2 cellular contexts compared by ENCODE assay signal in genomic region chr4:176896211-176896610, GRCh38.
TF ChIP-seq lines count a peak whose summit lies in the region.

No MANE protein-coding gene starts in this region.

TF ChIP-seq in IMR-90, 13 proteins besides CTCF, POLR2A, EP300 and RAD21:
- TF ChIP-seq RCOR1 (IDR thresholded peaks at IDR 0.05; ENCODE audit: insufficient replicate concordance, low read length), result no peak
- TF ChIP-seq CHD1 (IDR thresholded peaks at IDR 0.05; ENCODE audit: low read depth, low read length), result no peak
- no peak for TF ChIP-seq FOS (IDR thresholded peaks at IDR 0.05; ENCODE audit: low read depth, low read length)
- TF ChIP-seq, protein P1, sequence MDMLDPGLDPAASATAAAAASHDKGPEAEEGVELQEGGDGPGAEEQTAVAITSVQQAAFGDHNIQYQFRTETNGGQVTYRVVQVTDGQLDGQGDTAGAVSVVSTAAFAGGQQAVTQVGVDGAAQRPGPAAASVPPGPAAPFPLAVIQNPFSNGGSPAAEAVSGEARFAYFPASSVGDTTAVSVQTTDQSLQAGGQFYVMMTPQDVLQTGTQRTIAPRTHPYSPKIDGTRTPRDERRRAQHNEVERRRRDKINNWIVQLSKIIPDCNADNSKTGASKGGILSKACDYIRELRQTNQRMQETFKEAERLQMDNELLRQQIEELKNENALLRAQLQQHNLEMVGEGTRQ (IDR thresholded peaks at IDR 0.05; ENCODE audit: low read depth, low read length), result no peak
- TF ChIP-seq CEBPB (IDR thresholded peaks at IDR 0.05; ENCODE audit: low read depth, low read length), result no peak
- no peak for TF ChIP-seq SMC3 (IDR thresholded peaks at IDR 0.05; ENCODE audit: low read depth, low read length)
- TF ChIP-seq MAFK (IDR thresholded peaks at IDR 0.05; ENCODE audit: low read depth, low read length), result no peak
- TF ChIP-seq, protein P2, sequence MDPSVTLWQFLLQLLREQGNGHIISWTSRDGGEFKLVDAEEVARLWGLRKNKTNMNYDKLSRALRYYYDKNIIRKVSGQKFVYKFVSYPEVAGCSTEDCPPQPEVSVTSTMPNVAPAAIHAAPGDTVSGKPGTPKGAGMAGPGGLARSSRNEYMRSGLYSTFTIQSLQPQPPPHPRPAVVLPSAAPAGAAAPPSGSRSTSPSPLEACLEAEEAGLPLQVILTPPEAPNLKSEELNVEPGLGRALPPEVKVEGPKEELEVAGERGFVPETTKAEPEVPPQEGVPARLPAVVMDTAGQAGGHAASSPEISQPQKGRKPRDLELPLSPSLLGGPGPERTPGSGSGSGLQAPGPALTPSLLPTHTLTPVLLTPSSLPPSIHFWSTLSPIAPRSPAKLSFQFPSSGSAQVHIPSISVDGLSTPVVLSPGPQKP (IDR thresholded peaks at IDR 0.05; ENCODE audit: borderline replicate concordance, low read depth, low read length), result no peak
TF ChIP-seq in IMR-90: peak in this region for 0.

TF ChIP-seq in GM12891, 5 proteins besides CTCF, POLR2A, EP300 and RAD21:
- TF ChIP-seq POLR2AphosphoS5 (IDR thresholded peaks at IDR 0.05; ENCODE audit: low read depth, low read length), result no peak
- no peak for TF ChIP-seq POU2F2 (IDR thresholded peaks at IDR 0.05; ENCODE audit: low read depth, low read length)
- TF ChIP-seq SPI1 (IDR thresholded peaks at IDR 0.05; ENCODE audit: low read depth, low read length), result no peak
- no peak for TF ChIP-seq TAF1 (IDR thresholded peaks at IDR 0.05; ENCODE audit: low read depth, low read length)
- no peak for TF ChIP-seq PAX5 (IDR thresholded peaks at IDR 0.05; ENCODE audit: insufficient read depth, low read length, severe bottlenecking)
